ENCODE assay signal across 1 cellular context in genomic region chr19:10424011-10424637, GRCh38.
TF ChIP-seq lines count a peak whose summit lies in the region.

No MANE protein-coding gene starts in this region.

TF ChIP-seq in GM12878, 131 proteins besides CTCF, POLR2A, EP300 and RAD21 (continues in another document):
- TF ChIP-seq RCOR1 (conservative IDR thresholded peaks at IDR 0.05; ENCODE audit: low read depth, low read length): no peak
- TF ChIP-seq NFIC (IDR thresholded peaks at IDR 0.05; ENCODE audit: low read depth, low read length): no peak
- TF ChIP-seq CREM (IDR thresholded peaks at IDR 0.05; ENCODE audit: low read depth): no peak
- TF ChIP-seq ZZZ3 (IDR thresholded peaks at IDR 0.05; ENCODE audit: control insufficient read depth, insufficient read length, low read depth): no peak
- TF ChIP-seq SKIL (IDR thresholded peaks at IDR 0.05; ENCODE audit: low read depth, poor library complexity, severe bottlenecking): no peak
- TF ChIP-seq NFXL1 (IDR thresholded peaks at IDR 0.05; ENCODE audit: borderline replicate concordance): no peak
- TF ChIP-seq IKZF2 (IDR thresholded peaks at IDR 0.05): peak; percentile 92 to 94
- TF ChIP-seq CHD2 (IDR thresholded peaks at IDR 0.05; ENCODE audit: borderline replicate concordance, low read depth, low read length): peak; percentile 11; the same call in 1 of the 2 replicates
- no peak for TF ChIP-seq NBN (IDR thresholded peaks at IDR 0.05)
- no peak for TF ChIP-seq SUZ12 (IDR thresholded peaks at IDR 0.05; ENCODE audit: unreplicated experiment)
- TF ChIP-seq ZBTB33 (IDR thresholded peaks at IDR 0.05): no peak
- no peak for TF ChIP-seq CBFB (IDR thresholded peaks at IDR 0.05; ENCODE audit: low read depth)
- no peak for TF ChIP-seq JUNB (IDR thresholded peaks at IDR 0.05)
- TF ChIP-seq ZNF207 (IDR thresholded peaks at IDR 0.05; ENCODE audit: borderline replicate concordance): no peak
- TF ChIP-seq TARDBP (IDR thresholded peaks at IDR 0.05; ENCODE audit: borderline replicate concordance): no peak
- no peak for TF ChIP-seq EZH2 (IDR thresholded peaks at IDR 0.05; ENCODE audit: borderline replicate concordance, control insufficient read depth, low read depth, low read length)
- no peak for TF ChIP-seq USF2 (IDR thresholded peaks at IDR 0.05; ENCODE audit: borderline replicate concordance, low read depth, low read length)
- TF ChIP-seq YBX1 (IDR thresholded peaks at IDR 0.05): no peak
- 0 out of 2 replicates have a peak, but pooled peaks have one; percentile 34 for TF ChIP-seq TCF12 (IDR thresholded peaks at IDR 0.05; ENCODE audit: low read depth, low read length)
- TF ChIP-seq PRDM15 (CRISPR knock-in tag; IDR thresholded peaks at IDR 0.05): no peak
- TF ChIP-seq CEBPB (IDR thresholded peaks at IDR 0.05; ENCODE audit: borderline replicate concordance in 1 of 2, low read depth in 2 of 2, low read length in 2 of 2): no peak
- no peak for TF ChIP-seq SREBF2 (IDR thresholded peaks at IDR 0.05; ENCODE audit: low read length)
- peak; percentile 93 for TF ChIP-seq EED (IDR thresholded peaks at IDR 0.05; ENCODE audit: low read depth)
- TF ChIP-seq ZNF622 (IDR thresholded peaks at IDR 0.05): no peak
- no peak for TF ChIP-seq MEF2A (IDR thresholded peaks at IDR 0.05; ENCODE audit: insufficient read depth, low read depth, low read length)
- TF ChIP-seq NR2C2 (IDR thresholded peaks at IDR 0.05; ENCODE audit: borderline replicate concordance, control insufficient read depth, insufficient read length, low read depth): no peak
- TF ChIP-seq HDGF (IDR thresholded peaks at IDR 0.05): peak; percentile 36; the same call in 1 of the 2 replicates
- TF ChIP-seq BMI1 (IDR thresholded peaks at IDR 0.05; ENCODE audit: borderline replicate concordance): no peak
- no peak for TF ChIP-seq CUX1 (IDR thresholded peaks at IDR 0.05; ENCODE audit: insufficient replicate concordance, low read depth, low read length)
- peak; percentile 24 to 33; a peak in 3 of 4 replicates for TF ChIP-seq BHLHE40 (IDR thresholded peaks at IDR 0.05; ENCODE audit: borderline replicate concordance in 1 of 2, low read depth in 2 of 2, low read length in 1 of 2)
- TF ChIP-seq NR2C1 (IDR thresholded peaks at IDR 0.05): no peak
- TF ChIP-seq IRF4 (IDR thresholded peaks at IDR 0.05; ENCODE audit: low read depth, low read length): no peak
- no peak for TF ChIP-seq SPI1 (IDR thresholded peaks at IDR 0.05; ENCODE audit: borderline replicate concordance, insufficient read depth, low read depth, low read length)
- no peak for TF ChIP-seq E2F4 (IDR thresholded peaks at IDR 0.05; ENCODE audit: low read depth, low read length)
- TF ChIP-seq WRNIP1 (IDR thresholded peaks at IDR 0.05; ENCODE audit: borderline replicate concordance, low read depth, low read length): no peak
- TF ChIP-seq IRF3 (IDR thresholded peaks at IDR 0.05): no peak
- no peak for TF ChIP-seq PBX3 (IDR thresholded peaks at IDR 0.05; ENCODE audit: insufficient replicate concordance, low read depth, low read length)
- no peak for TF ChIP-seq RFX5 (IDR thresholded peaks at IDR 0.05; ENCODE audit: low read depth, low read length)
- no peak for TF ChIP-seq HDAC2 (IDR thresholded peaks at IDR 0.05)
- no peak for TF ChIP-seq GABPA (IDR thresholded peaks at IDR 0.05; ENCODE audit: low read depth)
- TF ChIP-seq NKRF (conservative IDR thresholded peaks at IDR 0.05): no peak; the same call in none of the 2 replicates
- TF ChIP-seq LARP7 (IDR thresholded peaks at IDR 0.05): no peak; the same call in 1 of the 2 replicates
- no peak for TF ChIP-seq TAF1 (IDR thresholded peaks at IDR 0.05; ENCODE audit: borderline replicate concordance, low read depth, low read length)
